Comparison of ENCODE assay signal across 9 cellular contexts in genomic region chr22:36155702-36156101, GRCh38. TPM values are rescaled to one million over a fixed set of nuclear protein-coding genes. Genes with fewer than 3 reads are reported as not detected.
DNase-seq lines count a peak whose midpoint lies in the region; ATAC-seq and TF ChIP-seq lines count a peak whose summit lies in the region.
"Had no signal": no experiment of that assay in that cellular context is flagged by ENCODE, and none has a peak within 500 bp of the region (broad histone marks: within the 10 kb centered on the region; RNA-seq: fewer than 3 reads in every experiment).

No MANE protein-coding gene starts in this region.

- no peak for TF ChIP-seq RAD21 in SK-N-SH (IDR thresholded peaks at IDR 0.05; ENCODE audit: low read length)

- H3K9me2 ChIP-seq in SK-N-SH, result no peaks in the 10 kb centered on the region

- peak overlapping the region; percentile 66 for H3K4me3 ChIP-seq in CD8-positive, alpha-beta memory T cell (ENCODE audit: low read length)
- peak overlapping the region in 2 of 4 donors; percentile 46 to 47 for H3K4me3 ChIP-seq in sigmoid colon
- H3K4me3 ChIP-seq in SK-N-SH (ENCODE audit: low read depth in 2 of 2, low read length in 1 of 2), result no peak overlapping the region

- no peak overlapping the region for H3K4me2 ChIP-seq in SK-N-SH

- H3K9me3 Mint-ChIP-seq in CD8-positive, alpha-beta memory T cell, result peaks cover 0 to 2% (median 0%) of the 10 kb centered on the region in 5 donors
- no peaks in the 10 kb centered on the region for H3K9me3 Mint-ChIP-seq in immature natural killer cell

- no peak for DNase-seq in CD8-positive, alpha-beta memory T cell
- DNase-seq in immature natural killer cell, result no peak
- DNase-seq in sigmoid colon, result peak; percentile 92
- no peak for DNase-seq in NCI-H510A treated with DMSO at 0.1 percent for 48 hours (lab: John Stamatoyannopoulos, UW)
- no peak for DNase-seq in SK-N-SH
- DNase-seq: GOT3 had no signal

- no peaks in the 10 kb centered on the region for H3F3A ChIP-seq in SK-N-SH (replicated peaks; ENCODE audit: insufficient read depth)

- peak overlapping the region; percentile 91 to 99 (median 96) for H3K4me3 Mint-ChIP-seq in CD8-positive, alpha-beta memory T cell
- peak overlapping the region; percentile 93 to 99 (median 95) for H3K4me3 Mint-ChIP-seq in immature natural killer cell

- TF ChIP-seq EP300 in sigmoid colon (IDR thresholded peaks at IDR 0.05) (peak in 1 of 4 donors; percentile 64), SK-N-SH (IDR thresholded peaks at IDR 0.05; ENCODE audit: borderline replicate concordance in 1 of 2, low read depth in 1 of 2, low read length in 1 of 2) (no peak)

- peaks cover 12% of the 10 kb centered on the region for H3K36me3 ChIP-seq in CD8-positive, alpha-beta memory T cell (ENCODE audit: insufficient read depth, low read length)
- H3K36me3 ChIP-seq in sigmoid colon (no peaks in the 10 kb centered on the region), SK-N-SH (replicated peaks in 1 of 2; ENCODE audit: control insufficient read depth in 1 of 2, insufficient read depth in 2 of 2, low read length in 1 of 2) (no peaks in the 10 kb centered on the region)

- no peaks in the 10 kb centered on the region for H3K79me2 ChIP-seq in SK-N-SH (ENCODE audit: insufficient read depth)

- no peak overlapping the region for H3K9ac ChIP-seq in SK-N-SH

- WGBS in adipose tissue, 3 donors, result 41 to 69% (median 44%) methylated on average over 7 of the region's 7 CpGs
- 65 to 79% methylated on average over 7 of the region's 7 CpGs for WGBS in sigmoid colon, 2 donors
- 70% methylated on average over 1 of the region's 7 CpGs for WGBS in SK-N-SH (ENCODE audit: low lambda C conversion rate)

- peaks cover 21 to 91% (median 28%) of the 10 kb centered on the region in 3 donors for H3K36me3 Mint-ChIP-seq in CD8-positive, alpha-beta memory T cell
- H3K36me3 Mint-ChIP-seq in immature natural killer cell, result peaks cover 11 to 19% (median 12%) of the 10 kb centered on the region in 3 donors

- CTCF ChIA-PET in CD8-positive, alpha-beta memory T cell (lab: Charles Lee), result interaction anchor here (1.9 kb wide), 1 partner anchor 9 kb away, joined by 4 read pairs; no protein-coding TSS in a partner anchor
- CTCF ChIA-PET in SK-N-SH (lab: Yijun Ruan, JAX), result no interaction called here

- H2AFZ ChIP-seq in SK-N-SH (ENCODE audit: low read depth), result no peak overlapping the region

- H3K27ac Mint-ChIP-seq in CD8-positive, alpha-beta memory T cell, result peak overlapping the region; percentile 93 to 100 (median 98)
- peak overlapping the region; percentile 80 to 99 (median 98) for H3K27ac Mint-ChIP-seq in immature natural killer cell

- TF ChIP-seq POLR2A in sigmoid colon (IDR thresholded peaks at IDR 0.05), result no peak

- H3K4me1 Mint-ChIP-seq in CD8-positive, alpha-beta memory T cell, result peaks cover 92 to 96% (median 94%) of the 10 kb centered on the region in 3 donors
- peaks cover 97 to 100% of the 10 kb centered on the region in 2 donors for H3K4me1 Mint-ChIP-seq in immature natural killer cell

- H3K27me3 Mint-ChIP-seq in CD8-positive, alpha-beta memory T cell, result no peaks in the 10 kb centered on the region
- H3K27me3 Mint-ChIP-seq in immature natural killer cell (ENCODE audit: low read depth in 3 of 3), result peaks cover 3% of the 10 kb centered on the region in 3 donors

- H3K27me3 ChIP-seq in CD8-positive, alpha-beta memory T cell (ENCODE audit: insufficient read depth, low read length, poor library complexity, severe bottlenecking), result no peaks in the 10 kb centered on the region
- no peaks in the 10 kb centered on the region for H3K27me3 ChIP-seq in sigmoid colon
- no peaks in the 10 kb centered on the region for H3K27me3 ChIP-seq in SK-N-SH (ENCODE audit: insufficient read depth)

- POLR2A ChIA-PET in CD8-positive, alpha-beta memory T cell (lab: Charles Lee), result no interaction called here
- POLR2A ChIA-PET in SK-N-SH (lab: Yijun Ruan, JAX), result no interaction called here

- no peaks in the 10 kb centered on the region for H3K9me3 ChIP-seq in CD8-positive, alpha-beta memory T cell (ENCODE audit: low read length)
- H3K9me3 ChIP-seq in sigmoid colon (no peaks in the 10 kb centered on the region), SK-N-SH (no peaks in the 10 kb centered on the region)

- ATAC-seq in HG03378 (IDR thresholded peaks at IDR 0.05; ENCODE audit: unreplicated experiment), result no peak
- ATAC-seq in GM19397 (IDR thresholded peaks at IDR 0.05; ENCODE audit: unreplicated experiment), result no peak

- H3K4me1 ChIP-seq in CD8-positive, alpha-beta memory T cell (ENCODE audit: insufficient read depth, low read length), result peaks cover 86% of the 10 kb centered on the region
- H3K4me1 ChIP-seq in sigmoid colon (peaks cover 0 to 57% (median 48%) of the 10 kb centered on the region in 4 donors), SK-N-SH (ENCODE audit: control insufficient read depth in 1 of 2, insufficient read depth in 2 of 2, low read depth in 1 of 2, low read length in 1 of 2) (peaks cover 5 to 7% of the 10 kb centered on the region in 2 experiments; a peak in 1 of 4 replicates)

- H3K27ac ChIP-seq in CD8-positive, alpha-beta memory T cell (ENCODE audit: low read depth, low read length), result no peak overlapping the region
- H3K27ac ChIP-seq in adipose tissue (ENCODE audit: low read depth, low read length) (peak overlapping the region; percentile 98), sigmoid colon (peak overlapping the region; percentile 89 to 90 (median 90)), SK-N-SH (ENCODE audit: low read depth in 2 of 2, low read length in 1 of 2) (no peak overlapping the region)

- no peaks in the 10 kb centered on the region for H4K20me1 ChIP-seq in SK-N-SH (ENCODE audit: insufficient read depth)

- TF ChIP-seq CTCF in sigmoid colon (IDR thresholded peaks at IDR 0.05) (no peak), SK-N-SH (IDR thresholded peaks at IDR 0.05) (no peak)

- intact Hi-C loops in sigmoid colon (cut with DNase I), result no loop called here

TF ChIP-seq in SK-N-SH, 30 proteins besides CTCF, POLR2A, EP300 and RAD21:
- no peak for TF ChIP-seq SIN3A (IDR thresholded peaks at IDR 0.05; ENCODE audit: borderline replicate concordance, low read depth, low read length)

RNA-seq across cellular contexts. Expression of gene APOL3, which starts 4.9 kb away (rescaled TPM):
- 10 to 100 TPM; 43.1 to 48.3 TPM for total RNA-seq in CD8-positive, alpha-beta memory T cell
- 102 TPM for polyA plus RNA-seq in CD8-positive, alpha-beta memory T cell
- polyA plus RNA-seq in adipose tissue, result 100 to 1,000 TPM in 1 of 3 donors, 10 to 100 TPM in 2; 11.8 to 136 (median 44.3) TPM
- polyA plus RNA-seq in immature natural killer cell, result 10 to 100 TPM; 32.8 to 83.5 (median 56.3) TPM
- 10 to 100 TPM; 20.2 to 48.9 (median 31.2) TPM for total RNA-seq in sigmoid colon
- 10 to 100 TPM in 2 of 3 donors, 1 to 10 TPM in 1; 7.4 to 36.9 (median 22.2) TPM for polyA plus RNA-seq in sigmoid colon
- 0.21 and 1.1 TPM in 2 replicates for polyA plus RNA-seq in SK-N-SH (2012; rRNA removed)
- 0.09 and 0.17 TPM in 2 replicates for polyA plus RNA-seq in SK-N-SH (2012; cell fraction: cytosol; rRNA removed)
- polyA plus RNA-seq in SK-N-SH (2012; cell fraction: nucleus; rRNA removed), result 0.14 and 0.32 TPM in 2 replicates

RNA-seq across cellular contexts. Expression of gene APOL4, which starts 45.9 kb away (rescaled TPM):
- under 1 TPM; 0.42 to 0.46 TPM for total RNA-seq in CD8-positive, alpha-beta memory T cell
- polyA plus RNA-seq in CD8-positive, alpha-beta memory T cell, result not detected
- polyA plus RNA-seq in adipose tissue (10 to 100 TPM in 2 of 3 donors, 1 to 10 TPM in 1; 6.1 to 39.1 (median 38.9) TPM), immature natural killer cell (under 1 TPM in 2 of 3 donors, not detected in 1; 0.25 to 0.27 TPM), sigmoid colon (1 to 10 TPM; 3.2 to 9.3 (median 4.8) TPM), SK-N-SH (2012; rRNA removed) (0.08 and 0.21 TPM in 2 replicates)
- 10 to 100 TPM in 1 of 4 donors, 1 to 10 TPM in 3; 1.2 to 14.0 (median 5.4) TPM for total RNA-seq in sigmoid colon
- 0.27 and 0.38 TPM in 2 replicates for polyA plus RNA-seq in SK-N-SH (2012; cell fraction: cytosol; rRNA removed)
- polyA plus RNA-seq in SK-N-SH (2012; cell fraction: nucleus; rRNA removed), result 0.13 and 0.18 TPM in 2 replicates

Comparison
In these comparisons a context has a peak if more than half of its experiments do, and no peak if none do; other contexts are left out.
1. H3K27ac ChIP-seq: peak in adipose tissue (single experiment) and sigmoid colon (4 of 4); none in CD8-positive, alpha-beta memory T cell (single experiment) and SK-N-SH (0 of 2).
2. RNA of gene APOL3, which starts 4.9 kb away (polyA plus RNA-seq): 102 TPM in CD8-positive, alpha-beta memory T cell (single experiment), 32.8 to 83.5 TPM in immature natural killer cell, 11.8 to 136 TPM in adipose tissue and 7.4 to 36.9 TPM in sigmoid colon; 0.09 to 1.1 TPM in SK-N-SH; every median in the first group is over 4 times any median in the second.